In genomic region chr7:157006205-157006747, GRCh38 we compare ENCODE assay signal across 2 cellular contexts.
TF ChIP-seq lines count a peak whose summit lies in the region.

No MANE protein-coding gene starts in this region.

TF ChIP-seq in GM23338, 12 proteins besides CTCF, POLR2A, EP300 and RAD21:
- TF ChIP-seq EZH2 (IDR thresholded peaks at IDR 0.05; ENCODE audit: low read depth, unreplicated experiment) (peak; percentile 79), JUNB (IDR thresholded peaks at IDR 0.05; ENCODE audit: unreplicated experiment) (no peak), EZH2phosphoT487 (IDR thresholded peaks at IDR 0.05; ENCODE audit: unreplicated experiment) (peak; percentile 84), REST (IDR thresholded peaks at IDR 0.05; ENCODE audit: unreplicated experiment) (no peak), POLR2AphosphoS5 (IDR thresholded peaks at IDR 0.05; ENCODE audit: low read depth) (no peak)

TF ChIP-seq in H1, 55 proteins besides CTCF, POLR2A, EP300 and RAD21:
- TF ChIP-seq GABPA (IDR thresholded peaks at IDR 0.05; ENCODE audit: borderline replicate concordance, insufficient read depth, low read length) (no peak), BACH1 (IDR thresholded peaks at IDR 0.05; ENCODE audit: low read length) (no peak), TAF7 (optimal IDR thresholded peaks at IDR 0.05; ENCODE audit: borderline replicate concordance, low read depth, low read length) (no peak), CHD7 (IDR thresholded peaks at IDR 0.05; ENCODE audit: insufficient replicate concordance, low read length) (no peak), CEBPB (IDR thresholded peaks at IDR 0.05; ENCODE audit: low read depth, low read length) (no peak), SAP30 (IDR thresholded peaks at IDR 0.05; ENCODE audit: insufficient read depth, insufficient replicate concordance, low read length) (no peak), EZH2 (IDR thresholded peaks at IDR 0.05; ENCODE audit: low read depth, low read length, severe bottlenecking) (peak; percentile 99), TAF1 (IDR thresholded peaks at IDR 0.05; ENCODE audit: low read depth, low read length) (no peak), JUN (IDR thresholded peaks at IDR 0.05; ENCODE audit: low read depth, low read length) (no peak), HDAC6 (IDR thresholded peaks at IDR 0.05; ENCODE audit: low read depth, low read length) (no peak), EGR1 (IDR thresholded peaks at IDR 0.05; ENCODE audit: borderline replicate concordance, low read depth, low read length) (no peak), PHF8 (conservative IDR thresholded peaks at IDR 0.05; ENCODE audit: low read depth, low read length) (no peak), FOSL1 (IDR thresholded peaks at IDR 0.05; ENCODE audit: insufficient read depth, low read depth, low read length) (no peak), TCF12 (IDR thresholded peaks at IDR 0.05; ENCODE audit: low read depth, low read length) (no peak), NRF1 (IDR thresholded peaks at IDR 0.05; ENCODE audit: low read depth, low read length) (no peak), SUZ12 (IDR thresholded peaks at IDR 0.05; ENCODE audit: low read length) (peak; percentile 97), TBP (IDR thresholded peaks at IDR 0.05; ENCODE audit: low read depth, low read length) (peak; percentile 70), CHD2 (IDR thresholded peaks at IDR 0.05; ENCODE audit: low read length) (no peak), CBX5 (IDR thresholded peaks at IDR 0.05; ENCODE audit: low read depth, low read length) (no peak), CBX8 (IDR thresholded peaks at IDR 0.05; ENCODE audit: borderline replicate concordance, low read depth, low read length) (peak; percentile 66; the same call in 1 of the 2 replicates), ASH2L (IDR thresholded peaks at IDR 0.05; ENCODE audit: low read length) (no peak), KDM4A (IDR thresholded peaks at IDR 0.05; ENCODE audit: low read depth, low read length, severe bottlenecking) (no peak), SP2 (IDR thresholded peaks at IDR 0.05; ENCODE audit: low read length) (no peak), SIX5 (IDR thresholded peaks at IDR 0.05; ENCODE audit: low read depth, low read length) (no peak), USF2 (IDR thresholded peaks at IDR 0.05; ENCODE audit: low read length) (no peak), CREB1 (IDR thresholded peaks at IDR 0.05) (no peak), BRCA1 (IDR thresholded peaks at IDR 0.05; ENCODE audit: low read depth, low read length) (no peak), SP4 (IDR thresholded peaks at IDR 0.05; ENCODE audit: low read length) (no peak), CTBP2 (IDR thresholded peaks at IDR 0.05; ENCODE audit: borderline replicate concordance, insufficient read depth, insufficient read length, low read length) (peak; percentile 18), CHD1 (IDR thresholded peaks at IDR 0.05; ENCODE audit: low read depth, low read length) (no peak), RNF2 (IDR thresholded peaks at IDR 0.05; ENCODE audit: borderline replicate concordance, low read depth, low read length, missing control alignments, poor library complexity, severe bottlenecking) (peak; percentile 79), BCL11A (IDR thresholded peaks at IDR 0.05; ENCODE audit: low read depth in 2 of 2, low read length in 2 of 2) (no peak)
TF ChIP-seq in H1: peak in this region for 6.
